22 cellular contexts compared by ENCODE assay signal in genomic region chr11:133936551-133936950, GRCh38. TPM values are rescaled to one million over a fixed set of nuclear protein-coding genes. Genes with fewer than 3 reads are reported as not detected.
A peak's percentile ranks its signal among the peaks of the same experiment; 100 is the strongest.
DNase-seq lines count a peak whose midpoint lies in the region; ATAC-seq and TF ChIP-seq lines count a peak whose summit lies in the region.
"Had no signal": no experiment of that assay in that cellular context is flagged by ENCODE, and none has a peak within 500 bp of the region (broad histone marks: within the 10 kb centered on the region; RNA-seq: fewer than 3 reads in every experiment).

No MANE protein-coding gene starts in this region.

- peak; percentile 48; the same call in 2 of the 3 replicates for ATAC-seq in SK-N-SH treated with all-trans-retinoic acid at 6 μM for 48 hours
- no peak for ATAC-seq in HG02642 (IDR thresholded peaks at IDR 0.05; ENCODE audit: poor library complexity, unreplicated experiment)
- ATAC-seq: A549, GM12878 had no signal

- H3K36me3 Mint-ChIP-seq in glutamatergic neuron (ENCODE audit: unreplicated experiment) (peaks cover 32% of the 10 kb centered on the region), type B pancreatic cell (no peaks in the 10 kb centered on the region)

- H3K4me2 ChIP-seq in BLaER1 treated with 17β-estradiol and CSF1 and Interleukin-3, amounts not matched to agents 10 nM and 100 nM, result peak overlapping the region in 9 of 11 experiments; percentile 21 to 75 (median 64); a peak in 16 of 22 replicates
- H3K4me2 ChIP-seq: A549 had no signal

- H3K27ac ChIP-seq in BLaER1 treated with 17β-estradiol and CSF1 and Interleukin-3, amounts not matched to agents 10 nM and 100 nM, result no peak overlapping the region
- H3K27ac ChIP-seq: A549, RWPE1 had no signal

- DNase-seq in glutamatergic neuron (peak; percentile 87), retina (peak; percentile 64), NCI-H510A treated with DMSO at 0.1 percent for 48 hours (lab: John Stamatoyannopoulos, UW) (no peak), type B pancreatic cell (ENCODE audit: extremely low spot score, unreplicated experiment) (no peak)
- DNase-seq: CD4-positive, alpha-beta T cell; COR-L47; DND-41; H9; HFFc6; KBM-7; NCI-H1092; NCI-H1930; NCI-H510A; NCI-H748 treated with DMSO at 0.1 percent for 48 hours; SIG-M5 had no signal

- no peaks in the 10 kb centered on the region for H3K36me3 ChIP-seq in BLaER1 treated with 17β-estradiol and CSF1 and Interleukin-3, amounts not matched to agents 10 nM and 100 nM

- TF ChIP-seq CTCF in glutamatergic neuron (IDR thresholded peaks at IDR 0.05; ENCODE audit: partially characterized antibody, unreplicated experiment) (no peak), type B pancreatic cell (conservative IDR thresholded peaks at IDR 0.05) (no peak)

- peaks cover 0 to 28% (median 17%) of the 10 kb centered on the region in 10 experiments; a peak in 16 of 20 replicates for H3K4me1 ChIP-seq in BLaER1 treated with 17β-estradiol and CSF1 and Interleukin-3, amounts not matched to agents 10 nM and 100 nM
- H3K4me1 ChIP-seq: A549 had no signal

- H3K27me3 Mint-ChIP-seq in glutamatergic neuron (ENCODE audit: unreplicated experiment), result peaks cover 38% of the 10 kb centered on the region
- H3K27me3 Mint-ChIP-seq in type B pancreatic cell, result no peaks in the 10 kb centered on the region
- H3K27me3 Mint-ChIP-seq: B cell; CD4-positive, alpha-beta T cell had no signal

- H3K9me3 Mint-ChIP-seq in glutamatergic neuron (ENCODE audit: unreplicated experiment) (peaks cover 49% of the 10 kb centered on the region), type B pancreatic cell (no peaks in the 10 kb centered on the region)
- H3K9me3 Mint-ChIP-seq: CD4-positive, alpha-beta T cell had no signal

- peaks cover 62% of the 10 kb centered on the region for H3K4me1 Mint-ChIP-seq in glutamatergic neuron (ENCODE audit: low read depth, unreplicated experiment)
- peaks cover 9% of the 10 kb centered on the region for H3K4me1 Mint-ChIP-seq in type B pancreatic cell (ENCODE audit: unreplicated experiment)
- H3K4me1 Mint-ChIP-seq: B cell had no signal

- H3K9me3 ChIP-seq in BLaER1 treated with 17β-estradiol and CSF1 and Interleukin-3, amounts not matched to agents 10 nM and 100 nM (replicated peaks in 1 of 11), result no peaks in the 10 kb centered on the region
- H3K9me3 ChIP-seq: A549 had no signal

- no peak overlapping the region for H3K4me3 ChIP-seq in BLaER1 treated with 17β-estradiol and CSF1 and Interleukin-3, amounts not matched to agents 10 nM and 100 nM
- H3K4me3 ChIP-seq: A549, GM12878 had no signal

- H3K27ac Mint-ChIP-seq in glutamatergic neuron (ENCODE audit: unreplicated experiment) (peak overlapping the region; percentile 97), type B pancreatic cell (no peak overlapping the region)
- H3K27ac Mint-ChIP-seq: B cell; CD4-positive, alpha-beta T cell; H9; HFFc6 had no signal

- H3K9ac ChIP-seq in BLaER1 treated with 17β-estradiol and CSF1 and Interleukin-3, amounts not matched to agents 10 nM and 100 nM, result peak overlapping the region in 3 of 11 experiments; percentile 6 to 24 (median 18); a peak in 1 of 22 replicates

- H4K20me1 ChIP-seq in BLaER1 treated with 17β-estradiol and CSF1 and Interleukin-3, amounts not matched to agents 10 nM and 100 nM, result peaks cover 0 to 28% (median 0%) of the 10 kb centered on the region in 11 experiments; a peak in 1 of 22 replicates

- H3K4me3 Mint-ChIP-seq in glutamatergic neuron (ENCODE audit: unreplicated experiment) (peak overlapping the region; percentile 60), type B pancreatic cell (no peak overlapping the region)
- H3K4me3 Mint-ChIP-seq: B cell; CD4-positive, alpha-beta T cell; H9; HFFc6 had no signal

- no peaks in the 10 kb centered on the region for H3K27me3 ChIP-seq in BLaER1 treated with 17β-estradiol and CSF1 and Interleukin-3, amounts not matched to agents 10 nM and 100 nM

TF ChIP-seq in SK-N-SH treated with all-trans-retinoic acid at 6 μM for 48 hours, 23 proteins besides CTCF, POLR2A, EP300 and RAD21:
- TF ChIP-seq GLIS3 (CRISPR knock-in tag; IDR thresholded peaks at IDR 0.05) (no peak), ZFP3 (CRISPR knock-in tag; IDR thresholded peaks at IDR 0.05) (no peak), RARB (CRISPR knock-in tag; IDR thresholded peaks at IDR 0.05) (no peak), OSR1 (CRISPR knock-in tag; IDR thresholded peaks at IDR 0.05) (no peak), ESRRG (CRISPR knock-in tag; IDR thresholded peaks at IDR 0.05) (no peak), ZC3H10 (CRISPR knock-in tag; IDR thresholded peaks at IDR 0.05) (no peak), BACH2 (CRISPR knock-in tag; IDR thresholded peaks at IDR 0.05; ENCODE audit: borderline replicate concordance) (no peak), ZNF70 (CRISPR knock-in tag; IDR thresholded peaks at IDR 0.05) (no peak; the same call in 1 of the 2 replicates), TOX (CRISPR knock-in tag; IDR thresholded peaks at IDR 0.05; ENCODE audit: borderline replicate concordance) (no peak), ZFP30 (CRISPR knock-in tag; IDR thresholded peaks at IDR 0.05) (no peak), SNAI2 (CRISPR knock-in tag; IDR thresholded peaks at IDR 0.05) (no peak), ISL1 (CRISPR knock-in tag; IDR thresholded peaks at IDR 0.05) (no peak), ZNF8 (CRISPR knock-in tag; IDR thresholded peaks at IDR 0.05) (no peak)
- TF ChIP-seq, protein P1, sequence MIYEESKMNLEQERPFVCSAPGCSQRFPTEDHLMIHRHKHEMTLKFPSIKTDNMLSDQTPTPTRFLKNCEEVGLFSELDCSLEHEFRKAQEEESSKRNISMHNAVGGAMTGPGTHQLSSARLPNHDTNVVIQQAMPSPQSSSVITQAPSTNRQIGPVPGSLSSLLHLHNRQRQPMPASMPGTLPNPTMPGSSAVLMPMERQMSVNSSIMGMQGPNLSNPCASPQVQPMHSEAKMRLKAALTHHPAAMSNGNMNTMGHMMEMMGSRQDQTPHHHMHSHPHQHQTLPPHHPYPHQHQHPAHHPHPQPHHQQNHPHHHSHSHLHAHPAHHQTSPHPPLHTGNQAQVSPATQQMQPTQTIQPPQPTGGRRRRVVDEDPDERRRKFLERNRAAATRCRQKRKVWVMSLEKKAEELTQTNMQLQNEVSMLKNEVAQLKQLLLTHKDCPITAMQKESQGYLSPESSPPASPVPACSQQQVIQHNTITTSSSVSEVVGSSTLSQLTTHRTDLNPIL (CRISPR knock-in tag; IDR thresholded peaks at IDR 0.05; ENCODE audit: low read depth), result no peak
- TF ChIP-seq, protein P2, sequence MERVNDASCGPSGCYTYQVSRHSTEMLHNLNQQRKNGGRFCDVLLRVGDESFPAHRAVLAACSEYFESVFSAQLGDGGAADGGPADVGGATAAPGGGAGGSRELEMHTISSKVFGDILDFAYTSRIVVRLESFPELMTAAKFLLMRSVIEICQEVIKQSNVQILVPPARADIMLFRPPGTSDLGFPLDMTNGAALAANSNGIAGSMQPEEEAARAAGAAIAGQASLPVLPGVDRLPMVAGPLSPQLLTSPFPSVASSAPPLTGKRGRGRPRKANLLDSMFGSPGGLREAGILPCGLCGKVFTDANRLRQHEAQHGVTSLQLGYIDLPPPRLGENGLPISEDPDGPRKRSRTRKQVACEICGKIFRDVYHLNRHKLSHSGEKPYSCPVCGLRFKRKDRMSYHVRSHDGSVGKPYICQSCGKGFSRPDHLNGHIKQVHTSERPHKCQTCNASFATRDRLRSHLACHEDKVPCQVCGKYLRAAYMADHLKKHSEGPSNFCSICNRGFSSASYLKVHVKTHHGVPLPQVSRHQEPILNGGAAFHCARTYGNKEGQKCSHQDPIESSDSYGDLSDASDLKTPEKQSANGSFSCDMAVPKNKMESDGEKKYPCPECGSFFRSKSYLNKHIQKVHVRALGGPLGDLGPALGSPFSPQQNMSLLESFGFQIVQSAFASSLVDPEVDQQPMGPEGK (CRISPR knock-in tag; IDR thresholded peaks at IDR 0.05; ENCODE audit: borderline replicate concordance), result no peak
- TF ChIP-seq, protein P3, sequence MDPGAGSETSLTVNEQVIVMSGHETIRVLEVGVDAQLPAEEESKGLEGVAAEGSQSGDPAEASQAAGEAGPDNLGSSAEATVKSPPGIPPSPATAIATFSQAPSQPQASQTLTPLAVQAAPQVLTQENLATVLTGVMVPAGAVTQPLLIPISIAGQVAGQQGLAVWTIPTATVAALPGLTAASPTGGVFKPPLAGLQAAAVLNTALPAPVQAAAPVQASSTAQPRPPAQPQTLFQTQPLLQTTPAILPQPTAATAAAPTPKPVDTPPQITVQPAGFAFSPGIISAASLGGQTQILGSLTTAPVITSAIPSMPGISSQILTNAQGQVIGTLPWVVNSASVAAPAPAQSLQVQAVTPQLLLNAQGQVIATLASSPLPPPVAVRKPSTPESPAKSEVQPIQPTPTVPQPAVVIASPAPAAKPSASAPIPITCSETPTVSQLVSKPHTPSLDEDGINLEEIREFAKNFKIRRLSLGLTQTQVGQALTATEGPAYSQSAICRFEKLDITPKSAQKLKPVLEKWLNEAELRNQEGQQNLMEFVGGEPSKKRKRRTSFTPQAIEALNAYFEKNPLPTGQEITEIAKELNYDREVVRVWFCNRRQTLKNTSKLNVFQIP (CRISPR knock-in tag; IDR thresholded peaks at IDR 0.05; ENCODE audit: borderline replicate concordance, low read depth), result no peak

RNA-seq across cellular contexts. Expression of gene IGSF9B, which starts 20.2 kb away (rescaled TPM):
- total RNA-seq in glutamatergic neuron (ENCODE audit: unreplicated experiment) (209 TPM), type B pancreatic cell (ENCODE audit: low replicate concordance) (6.6 and 10.6 TPM in 2 replicates)
- total RNA-seq: HFFc6 had no signal

Comparison
In these comparisons a context has a peak if more than half of its experiments do, and no peak if none do; other contexts are left out.
1. DNase-seq: peak in glutamatergic neuron (single experiment) and retina (single experiment); none in NCI-H510A treated with DMSO at 0.1 percent for 48 hours (single experiment) and type B pancreatic cell (single experiment).
2. RNA of gene IGSF9B, which starts 20.2 kb away (total RNA-seq): 209 TPM in glutamatergic neuron (single experiment); 6.6 to 10.6 TPM in type B pancreatic cell; every median in the first group is over 10 times any median in the second.